Comparison of ENCODE assay signal across 1 cellular context in genomic region chr13:29284726-29285125, GRCh38.
TF ChIP-seq lines count a peak whose summit lies in the region.

No MANE protein-coding gene starts in this region.

TF ChIP-seq in H1, 55 proteins besides CTCF, POLR2A, EP300 and RAD21 (continued from another document):
- TF ChIP-seq MAFK (IDR thresholded peaks at IDR 0.05; ENCODE audit: low read depth, low read length) = no peak
- TF ChIP-seq HDAC6 (IDR thresholded peaks at IDR 0.05; ENCODE audit: low read depth, low read length) = no peak
- TF ChIP-seq BACH1 (IDR thresholded peaks at IDR 0.05; ENCODE audit: low read length) = no peak
- no peak for TF ChIP-seq BCL11A (IDR thresholded peaks at IDR 0.05; ENCODE audit: low read depth in 2 of 2, low read length in 2 of 2)
- TF ChIP-seq EGR1 (IDR thresholded peaks at IDR 0.05; ENCODE audit: borderline replicate concordance, low read depth, low read length) = no peak
- no peak for TF ChIP-seq CTBP2 (IDR thresholded peaks at IDR 0.05; ENCODE audit: borderline replicate concordance, insufficient read depth, insufficient read length, low read length)
